Comparison of ENCODE assay signal across 1 cellular context in genomic region chr11:95147364-95147905, GRCh38.
TF ChIP-seq lines count a peak whose summit lies in the region.

No MANE protein-coding gene starts in this region.

TF ChIP-seq in K562, 482 proteins besides CTCF, POLR2A, EP300 and RAD21 (continued from another document):
- TF ChIP-seq, protein P1, sequence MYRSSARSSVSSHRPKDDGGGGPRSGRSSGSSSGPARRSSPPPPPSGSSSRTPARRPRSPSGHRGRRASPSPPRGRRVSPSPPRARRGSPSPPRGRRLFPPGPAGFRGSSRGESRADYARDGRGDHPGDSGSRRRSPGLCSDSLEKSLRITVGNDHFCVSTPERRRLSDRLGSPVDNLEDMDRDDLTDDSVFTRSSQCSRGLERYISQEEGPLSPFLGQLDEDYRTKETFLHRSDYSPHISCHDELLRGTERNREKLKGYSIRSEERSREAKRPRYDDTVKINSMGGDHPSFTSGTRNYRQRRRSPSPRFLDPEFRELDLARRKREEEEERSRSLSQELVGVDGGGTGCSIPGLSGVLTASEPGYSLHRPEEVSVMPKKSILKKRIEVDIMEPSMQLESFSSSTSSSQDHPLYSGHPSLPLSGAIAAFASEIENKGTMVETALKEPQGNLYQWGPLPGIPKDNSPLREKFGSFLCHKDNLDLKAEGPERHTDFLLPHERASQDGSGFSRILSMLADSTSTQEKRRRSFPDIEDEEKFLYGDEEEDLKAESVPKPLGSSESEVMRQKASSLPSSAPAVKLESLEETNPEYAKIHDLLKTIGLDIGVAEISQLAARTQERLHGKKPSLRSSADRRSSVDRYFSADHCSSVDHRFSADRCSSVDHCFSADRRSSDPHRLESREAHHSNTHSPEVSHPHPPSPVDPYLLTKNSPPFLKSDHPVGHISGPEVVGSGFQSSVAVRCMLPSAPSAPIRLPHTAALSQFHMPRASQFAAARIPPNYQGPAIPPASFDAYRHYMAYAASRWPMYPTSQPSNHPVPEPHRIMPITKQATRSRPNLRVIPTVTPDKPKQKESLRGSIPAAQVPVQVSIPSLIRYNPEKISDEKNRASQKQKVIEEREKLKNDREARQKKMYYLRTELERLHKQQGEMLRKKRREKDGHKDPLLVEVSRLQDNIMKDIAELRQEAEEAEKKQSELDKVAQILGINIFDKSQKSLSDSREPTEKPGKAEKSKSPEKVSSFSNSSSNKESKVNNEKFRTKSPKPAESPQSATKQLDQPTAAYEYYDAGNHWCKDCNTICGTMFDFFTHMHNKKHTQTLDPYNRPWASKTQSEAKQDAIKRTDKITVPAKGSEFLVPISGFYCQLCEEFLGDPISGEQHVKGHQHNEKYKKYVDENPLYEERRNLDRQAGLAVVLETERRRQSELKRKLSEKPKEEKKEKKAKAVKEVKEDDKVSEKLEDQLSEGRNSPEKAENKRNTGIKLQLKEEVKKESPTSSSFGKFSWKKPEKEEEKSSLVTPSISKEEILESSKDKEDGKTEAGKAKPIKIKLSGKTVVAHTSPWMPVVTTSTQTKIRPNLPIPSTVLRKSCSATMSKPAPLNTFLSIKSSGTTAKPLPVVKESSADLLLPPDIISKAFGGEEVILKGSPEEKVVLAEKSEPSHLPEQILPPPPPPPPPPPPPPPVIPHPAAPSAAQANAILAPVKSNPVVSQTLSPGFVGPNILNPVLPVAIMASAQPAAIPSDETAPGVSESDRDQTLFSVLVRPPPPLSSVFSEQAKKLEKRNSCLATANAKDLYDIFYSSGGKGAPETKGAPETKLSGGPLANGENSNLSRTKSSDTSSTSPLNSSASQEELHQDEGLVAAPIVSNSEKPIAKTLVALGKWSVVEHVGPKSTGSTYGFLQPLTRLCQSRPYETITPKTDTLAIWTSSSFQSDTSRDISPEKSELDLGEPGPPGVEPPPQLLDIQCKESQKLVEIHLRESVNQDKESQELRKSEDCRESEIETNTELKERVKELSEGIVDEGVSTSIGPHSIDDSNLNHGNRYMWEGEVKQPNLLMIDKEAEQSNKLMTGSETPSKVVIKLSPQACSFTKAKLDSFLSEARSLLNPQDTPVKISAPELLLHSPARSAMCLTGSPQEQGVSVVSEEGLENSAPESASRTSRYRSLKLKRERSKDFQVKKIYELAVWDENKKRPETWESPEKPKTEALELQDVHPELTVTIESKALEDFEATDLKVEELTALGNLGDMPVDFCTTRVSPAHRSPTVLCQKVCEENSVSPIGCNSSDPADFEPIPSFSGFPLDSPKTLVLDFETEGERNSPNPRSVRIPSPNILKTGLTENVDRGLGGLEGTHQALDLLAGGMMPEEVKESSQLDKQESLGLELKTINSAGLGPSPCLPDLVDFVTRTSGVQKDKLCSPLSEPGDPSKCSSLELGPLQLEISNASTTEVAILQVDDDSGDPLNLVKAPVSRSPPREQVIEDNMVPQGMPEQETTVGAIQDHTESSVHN (IDR thresholded peaks at IDR 0.05; ENCODE audit: borderline replicate concordance in 1 of 2, low read depth in 1 of 2), result peak in 1 of 2 experiments; percentile 84; a peak in 2 of 4 replicates
- TF ChIP-seq EHMT2 (IDR thresholded peaks at IDR 0.05) (peak; percentile 69; the same call in 1 of the 2 replicates), POU5F1 (IDR thresholded peaks at IDR 0.05; ENCODE audit: borderline replicate concordance, low read depth, low read length, partially characterized antibody) (no peak), ARNT (IDR thresholded peaks at IDR 0.05) (peak; percentile 40 to 85; a peak in 2 of 4 replicates), FOS (IDR thresholded peaks at IDR 0.05; ENCODE audit: extremely low read depth, insufficient read length) (peak; percentile 84), NBN (IDR thresholded peaks at IDR 0.05; ENCODE audit: low read depth) (peak; percentile 76; the same call in 1 of the 2 replicates), MEIS2 (IDR thresholded peaks at IDR 0.05; ENCODE audit: partially characterized antibody) (peak; percentile 91), HMG20B (CRISPR knock-in tag; IDR thresholded peaks at IDR 0.05) (no peak), SLC30A9 (CRISPR knock-in tag; IDR thresholded peaks at IDR 0.05) (no peak), SRSF7 (optimal IDR thresholded peaks at IDR 0.05; ENCODE audit: low read depth, low read length) (no peak), GTF2A2 (tag; IDR thresholded peaks at IDR 0.05) (no peak), NFRKB (IDR thresholded peaks at IDR 0.05; ENCODE audit: low read depth) (0 out of 2 replicates have a peak, but pooled peaks have one; percentile 37), ZNF436 (CRISPR knock-in tag; IDR thresholded peaks at IDR 0.05) (no peak), LARP7 (IDR thresholded peaks at IDR 0.05) (no peak), GABPA (tag; conservative IDR thresholded peaks at IDR 0.05; ENCODE audit: low read depth) (peak; percentile 49), ZNF431 (CRISPR knock-in tag; IDR thresholded peaks at IDR 0.05) (no peak), ETV5 (CRISPR knock-in tag; IDR thresholded peaks at IDR 0.05; ENCODE audit: low read depth) (peak; percentile 91), CBFA2T3 (IDR thresholded peaks at IDR 0.05) (peak; percentile 96), MYC (IDR thresholded peaks at IDR 0.05; ENCODE audit: low read depth, low read length) (peak; percentile 44; the same call in 1 of the 2 replicates), MYC (CRISPR knock-in tag; IDR thresholded peaks at IDR 0.05; ENCODE audit: borderline replicate concordance, low read depth) (no peak), LCOR (CRISPR knock-in tag; IDR thresholded peaks at IDR 0.05) (peak; percentile 32; the same call in 1 of the 2 replicates), SMAD4 (CRISPR knock-in tag; conservative IDR thresholded peaks at IDR 0.05) (no peak; the same call in 1 of the 2 replicates), MTA3 (IDR thresholded peaks at IDR 0.05; ENCODE audit: borderline replicate concordance) (peak; percentile 76), PPARD (CRISPR knock-in tag; IDR thresholded peaks at IDR 0.05) (no peak), TRIM24 (IDR thresholded peaks at IDR 0.05) (peak; percentile 85 to 92), SP2 (IDR thresholded peaks at IDR 0.05; ENCODE audit: extremely low read depth, low read depth, low read length, poor library complexity, severe bottlenecking) (no peak), RFX7 (CRISPR knock-in tag; IDR thresholded peaks at IDR 0.05) (no peak), MAFK (IDR thresholded peaks at IDR 0.05; ENCODE audit: low read length) (peak; percentile 96), SMARCA5 (IDR thresholded peaks at IDR 0.05) (no peak), THRAP3 (IDR thresholded peaks at IDR 0.05; ENCODE audit: borderline replicate concordance) (no peak), ZNF766 (CRISPR knock-in tag; conservative IDR thresholded peaks at IDR 0.05) (peak; percentile 77; the same call in 1 of the 2 replicates), SIN3B (IDR thresholded peaks at IDR 0.05; ENCODE audit: low read depth) (no peak), PHF20 (IDR thresholded peaks at IDR 0.05; ENCODE audit: partially characterized antibody) (no peak), ZNF707 (CRISPR knock-in tag; conservative IDR thresholded peaks at IDR 0.05) (no peak), SNIP1 (IDR thresholded peaks at IDR 0.05; ENCODE audit: low read depth) (no peak), STAT5A (IDR thresholded peaks at IDR 0.05; ENCODE audit: borderline replicate concordance, low read length) (peak; percentile 88), MAZ (CRISPR knock-in tag; conservative IDR thresholded peaks at IDR 0.05 in 1 of 2, IDR thresholded peaks at IDR 0.05 in 1 of 2) (no peak; a peak in 1 of 4 replicates), ETS2 (tag; IDR thresholded peaks at IDR 0.05; ENCODE audit: borderline replicate concordance, poor library complexity, severe bottlenecking) (no peak), TBL1XR1 (IDR thresholded peaks at IDR 0.05; ENCODE audit: low read length in 2 of 2) (peak in 1 of 2 experiments; percentile 84; a peak in 1 of 4 replicates), GATAD2B (IDR thresholded peaks at IDR 0.05; ENCODE audit: borderline replicate concordance) (peak; percentile 64; the same call in 1 of the 2 replicates), TEAD2 (tag; IDR thresholded peaks at IDR 0.05) (no peak), HBP1 (CRISPR knock-in tag; IDR thresholded peaks at IDR 0.05) (no peak)
- TF ChIP-seq, protein P2, sequence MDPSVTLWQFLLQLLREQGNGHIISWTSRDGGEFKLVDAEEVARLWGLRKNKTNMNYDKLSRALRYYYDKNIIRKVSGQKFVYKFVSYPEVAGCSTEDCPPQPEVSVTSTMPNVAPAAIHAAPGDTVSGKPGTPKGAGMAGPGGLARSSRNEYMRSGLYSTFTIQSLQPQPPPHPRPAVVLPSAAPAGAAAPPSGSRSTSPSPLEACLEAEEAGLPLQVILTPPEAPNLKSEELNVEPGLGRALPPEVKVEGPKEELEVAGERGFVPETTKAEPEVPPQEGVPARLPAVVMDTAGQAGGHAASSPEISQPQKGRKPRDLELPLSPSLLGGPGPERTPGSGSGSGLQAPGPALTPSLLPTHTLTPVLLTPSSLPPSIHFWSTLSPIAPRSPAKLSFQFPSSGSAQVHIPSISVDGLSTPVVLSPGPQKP (CRISPR knock-in tag; IDR thresholded peaks at IDR 0.05), result no peak
- TF ChIP-seq, protein P3, sequence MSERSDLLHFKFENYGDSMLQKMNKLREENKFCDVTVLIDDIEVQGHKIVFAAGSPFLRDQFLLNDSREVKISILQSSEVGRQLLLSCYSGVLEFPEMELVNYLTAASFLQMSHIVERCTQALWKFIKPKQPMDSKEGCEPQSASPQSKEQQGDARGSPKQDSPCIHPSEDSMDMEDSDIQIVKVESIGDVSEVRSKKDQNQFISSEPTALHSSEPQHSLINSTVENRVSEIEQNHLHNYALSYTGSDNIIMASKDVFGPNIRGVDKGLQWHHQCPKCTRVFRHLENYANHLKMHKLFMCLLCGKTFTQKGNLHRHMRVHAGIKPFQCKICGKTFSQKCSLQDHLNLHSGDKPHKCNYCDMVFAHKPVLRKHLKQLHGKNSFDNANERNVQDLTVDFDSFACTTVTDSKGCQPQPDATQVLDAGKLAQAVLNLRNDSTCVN (CRISPR knock-in tag; IDR thresholded peaks at IDR 0.05), result no peak
- TF ChIP-seq, protein P4, sequence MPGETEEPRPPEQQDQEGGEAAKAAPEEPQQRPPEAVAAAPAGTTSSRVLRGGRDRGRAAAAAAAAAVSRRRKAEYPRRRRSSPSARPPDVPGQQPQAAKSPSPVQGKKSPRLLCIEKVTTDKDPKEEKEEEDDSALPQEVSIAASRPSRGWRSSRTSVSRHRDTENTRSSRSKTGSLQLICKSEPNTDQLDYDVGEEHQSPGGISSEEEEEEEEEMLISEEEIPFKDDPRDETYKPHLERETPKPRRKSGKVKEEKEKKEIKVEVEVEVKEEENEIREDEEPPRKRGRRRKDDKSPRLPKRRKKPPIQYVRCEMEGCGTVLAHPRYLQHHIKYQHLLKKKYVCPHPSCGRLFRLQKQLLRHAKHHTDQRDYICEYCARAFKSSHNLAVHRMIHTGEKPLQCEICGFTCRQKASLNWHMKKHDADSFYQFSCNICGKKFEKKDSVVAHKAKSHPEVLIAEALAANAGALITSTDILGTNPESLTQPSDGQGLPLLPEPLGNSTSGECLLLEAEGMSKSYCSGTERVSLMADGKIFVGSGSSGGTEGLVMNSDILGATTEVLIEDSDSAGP (CRISPR knock-in tag; IDR thresholded peaks at IDR 0.05), result 0 out of 2 replicates have a peak, but pooled peaks have one; percentile 65
- TF ChIP-seq, protein P5, sequence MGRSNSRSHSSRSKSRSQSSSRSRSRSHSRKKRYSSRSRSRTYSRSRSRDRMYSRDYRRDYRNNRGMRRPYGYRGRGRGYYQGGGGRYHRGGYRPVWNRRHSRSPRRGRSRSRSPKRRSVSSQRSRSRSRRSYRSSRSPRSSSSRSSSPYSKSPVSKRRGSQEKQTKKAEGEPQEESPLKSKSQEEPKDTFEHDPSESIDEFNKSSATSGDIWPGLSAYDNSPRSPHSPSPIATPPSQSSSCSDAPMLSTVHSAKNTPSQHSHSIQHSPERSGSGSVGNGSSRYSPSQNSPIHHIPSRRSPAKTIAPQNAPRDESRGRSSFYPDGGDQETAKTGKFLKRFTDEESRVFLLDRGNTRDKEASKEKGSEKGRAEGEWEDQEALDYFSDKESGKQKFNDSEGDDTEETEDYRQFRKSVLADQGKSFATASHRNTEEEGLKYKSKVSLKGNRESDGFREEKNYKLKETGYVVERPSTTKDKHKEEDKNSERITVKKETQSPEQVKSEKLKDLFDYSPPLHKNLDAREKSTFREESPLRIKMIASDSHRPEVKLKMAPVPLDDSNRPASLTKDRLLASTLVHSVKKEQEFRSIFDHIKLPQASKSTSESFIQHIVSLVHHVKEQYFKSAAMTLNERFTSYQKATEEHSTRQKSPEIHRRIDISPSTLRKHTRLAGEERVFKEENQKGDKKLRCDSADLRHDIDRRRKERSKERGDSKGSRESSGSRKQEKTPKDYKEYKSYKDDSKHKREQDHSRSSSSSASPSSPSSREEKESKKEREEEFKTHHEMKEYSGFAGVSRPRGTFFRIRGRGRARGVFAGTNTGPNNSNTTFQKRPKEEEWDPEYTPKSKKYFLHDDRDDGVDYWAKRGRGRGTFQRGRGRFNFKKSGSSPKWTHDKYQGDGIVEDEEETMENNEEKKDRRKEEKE (IDR thresholded peaks at IDR 0.05; ENCODE audit: borderline replicate concordance in 1 of 2, control insufficient read depth in 1 of 2, low read depth in 2 of 2, low read length in 1 of 2), result peak in 1 of 2 experiments; percentile 28; a peak in 1 of 4 replicates
TF ChIP-seq in K562: peak in this region for 111.
